ENCODE assay signal across 25 cellular contexts in the genomic region with DNA sequence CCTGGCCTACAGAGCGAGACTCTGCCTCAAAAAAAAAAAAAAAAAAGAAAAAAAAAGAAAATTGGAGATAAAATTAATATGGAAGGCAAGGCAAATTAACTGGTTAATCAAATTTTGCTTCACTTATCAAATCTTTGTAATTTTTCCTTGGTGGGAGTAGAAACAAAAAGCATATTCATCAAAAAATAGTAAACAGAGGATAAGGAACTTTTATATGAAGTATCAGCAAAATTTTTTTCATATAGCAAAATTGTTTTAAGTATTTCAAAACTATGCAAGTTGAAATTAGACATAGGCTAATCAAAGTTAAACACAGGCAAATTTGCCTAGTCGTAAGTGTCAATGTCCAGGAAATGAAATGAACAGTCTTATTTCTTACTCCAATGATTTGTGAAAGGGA.
"Had no signal": no experiment of that assay in that cellular context is flagged by ENCODE, and none has a peak within 500 bp of the region (broad histone marks: within the 10 kb centered on the region; RNA-seq: fewer than 3 reads in every experiment).

No MANE protein-coding gene starts in this region.

- H3K9me3 Mint-ChIP-seq: activated CD4-positive, alpha-beta T cell treated with anti-CD3 and anti-CD28 coated beads, Interleukin-2, amount 10 ng/mL, durations not matched to agents 7 days and 5 days; activated CD8-positive, alpha-beta T cell treated with anti-CD3 and anti-CD28 coated beads for 36 hours; activated naive CD8-positive, alpha-beta T cell treated with anti-CD3 and anti-CD28 coated beads for 36 hours; endodermal cell; memory B cell; stimulated activated naive CD8-positive, alpha-beta T cell treated with anti-CD3 and anti-CD28 coated beads, Interleukin-15, Interleukin-2, amounts not matched to agents 100 ng/mL and 50 ng/mL, for 24 hours; T-cell had no signal

- FAIRE-seq: astrocyte, keratinocyte, TTC549 had no signal

- H3K27ac ChIP-seq: coronary artery, esophagus squamous epithelium, gastroesophageal sphincter, tibial nerve, WERI-Rb-1 had no signal

- H3K27me3 ChIP-seq: esophagus squamous epithelium, gastroesophageal sphincter, tibial nerve had no signal

- H3K27ac Mint-ChIP-seq: activated naive CD8-positive, alpha-beta T cell treated with anti-CD3 and anti-CD28 coated beads for 36 hours; T-cell had no signal

- H3K27me3 Mint-ChIP-seq: activated CD4-positive, alpha-beta T cell treated with anti-CD3 and anti-CD28 coated beads, Interleukin-2, amount 10 ng/mL, durations not matched to agents 7 days and 5 days; activated CD8-positive, alpha-beta memory T cell treated with anti-CD3 and anti-CD28 coated beads, Interleukin-2, amount 10 ng/mL, durations not matched to agents 7 days and 5 days; activated CD8-positive, alpha-beta T cell treated with anti-CD3 and anti-CD28 coated beads for 36 hours; activated naive CD8-positive, alpha-beta T cell treated with anti-CD3 and anti-CD28 coated beads for 36 hours; memory B cell; progenitor cell of endocrine pancreas; stimulated activated naive CD8-positive, alpha-beta T cell treated with anti-CD3 and anti-CD28 coated beads, Interleukin-15, Interleukin-2, amounts not matched to agents 100 ng/mL and 50 ng/mL, for 24 hours; T-cell had no signal

- DNase-seq: activated CD4-positive, alpha-beta T cell treated with anti-CD3 and anti-CD28 coated beads, Interleukin-2, amount 10 ng/mL, durations not matched to agents 7 days and 5 days; activated CD4-positive, CD25-positive, alpha-beta regulatory T cell treated with anti-CD3 and anti-CD28 coated beads, Interleukin-2, amount 50 U/mL, for 72 hours; activated CD8-positive, alpha-beta memory T cell treated with anti-CD3 and anti-CD28 coated beads, Interleukin-2, amount 10 ng/mL, durations not matched to agents 7 days and 5 days; activated CD8-positive, alpha-beta T cell treated with anti-CD3 and anti-CD28 coated beads for 36 hours; activated gamma-delta T cell treated with Interleukin-2 at 50 U/mL for 16 hours; activated naive CD8-positive, alpha-beta T cell treated with anti-CD3 and anti-CD28 coated beads for 36 hours; activated T-cell treated with anti-CD3 and anti-CD28 coated beads for 4 hours; central memory CD4-positive, alpha-beta T cell; endodermal cell; esophagus squamous epithelium; head of caudate nucleus; left colon; mucosa of descending colon; stimulated activated CD4-positive, alpha-beta T cell treated with anti-CD3 and anti-CD28 coated beads, Interleukin-4, amount 100 ng/mL, for 24 hours; T-cell; WERI-Rb-1 had no signal

- H3K4me3 ChIP-seq: coronary artery, esophagus squamous epithelium, gastroesophageal sphincter, mucosa of descending colon, tibial nerve had no signal

- ATAC-seq: activated CD8-positive, alpha-beta T cell treated with anti-CD3 and anti-CD28 coated beads for 36 hours; gastroesophageal sphincter; left colon; mucosa of descending colon; T-cell had no signal

- H3K36me3 ChIP-seq: WERI-Rb-1 had no signal

- H3K4me3 Mint-ChIP-seq: activated CD4-positive, alpha-beta T cell treated with anti-CD3 and anti-CD28 coated beads, Interleukin-2, amount 10 ng/mL, durations not matched to agents 7 days and 5 days; activated CD8-positive, alpha-beta memory T cell treated with anti-CD3 and anti-CD28 coated beads, Interleukin-2, amount 10 ng/mL, durations not matched to agents 7 days and 5 days; activated CD8-positive, alpha-beta T cell treated with anti-CD3 and anti-CD28 coated beads for 36 hours; activated naive CD8-positive, alpha-beta T cell treated with anti-CD3 and anti-CD28 coated beads for 36 hours; endodermal cell; memory B cell; stimulated activated naive CD8-positive, alpha-beta T cell treated with anti-CD3 and anti-CD28 coated beads, Interleukin-15, Interleukin-2, amounts not matched to agents 100 ng/mL and 50 ng/mL, for 24 hours; T-cell had no signal

- H3K9me3 ChIP-seq: esophagus squamous epithelium, gastroesophageal sphincter, mucosa of descending colon, tibial nerve had no signal
